In genomic region chr6:116834526-116834925, GRCh38 we compare ENCODE assay signal across 5 cellular contexts. TPM values are rescaled to one million over a fixed set of nuclear protein-coding genes. Genes with fewer than 3 reads are reported as not detected.
"Had no signal": no experiment of that assay in that cellular context is flagged by ENCODE, and none has a peak within 500 bp of the region (broad histone marks: within the 10 kb centered on the region; RNA-seq: fewer than 3 reads in every experiment).

No MANE protein-coding gene starts in this region.

RNA-seq across cellular contexts. Expression of gene GPRC6A, which starts 5.6 kb away (rescaled TPM):
- total RNA-seq: HepG2, HT-29, HT1080, IMR-90, K562 had no signal

RNA-seq across cellular contexts. Expression of gene RFX6, which starts 42.5 kb away (rescaled TPM):
- total RNA-seq: HepG2, HT1080, IMR-90, K562 had no signal
